ENCODE assay signal across 10 cellular contexts in genomic region chr9:87714819-87715218, GRCh38. TPM values are rescaled to one million over a fixed set of nuclear protein-coding genes. Genes with fewer than 3 reads are reported as not detected.
A peak's percentile ranks its signal among the peaks of the same experiment; 100 is the strongest.
DNase-seq lines count a peak whose midpoint lies in the region; ATAC-seq and TF ChIP-seq lines count a peak whose summit lies in the region.
"Had no signal": no experiment of that assay in that cellular context is flagged by ENCODE, and none has a peak within 500 bp of the region (broad histone marks: within the 10 kb centered on the region; RNA-seq: fewer than 3 reads in every experiment).

No MANE protein-coding gene starts in this region.

- TF ChIP-seq CTCF in coronary artery (IDR thresholded peaks at IDR 0.05) (no peak), mucosa of descending colon (IDR thresholded peaks at IDR 0.05) (no peak)

- H3K4me3 Mint-ChIP-seq in immature natural killer cell, result no peak overlapping the region

- peak; percentile 67 for DNase-seq in AG08395 (ENCODE audit: low spot score)
- peak; percentile 49 for DNase-seq in MG63
- no peak for DNase-seq in coronary artery (ENCODE audit: low spot score)
- peak in 1 of 3 donors; percentile 38 for DNase-seq in mucosa of descending colon
- no peak for DNase-seq in NAMALWA (ENCODE audit: low spot score)
- no peak for DNase-seq in occipital lobe (lab: John Stamatoyannopoulos, UW)
- DNase-seq in immature natural killer cell, result no peak
- DNase-seq: activated effector memory CD4-positive, alpha-beta T cell treated with Interleukin-2 at 50 U/mL for 16 hours had no signal

- no peaks in the 10 kb centered on the region for H3K4me1 Mint-ChIP-seq in immature natural killer cell

- no peaks in the 10 kb centered on the region for H3K9me3 Mint-ChIP-seq in immature natural killer cell

- peaks cover 3% of the 10 kb centered on the region for H3K36me3 ChIP-seq in MG63
- H3K36me3 ChIP-seq in mucosa of descending colon (ENCODE audit: low read depth), result no peaks in the 10 kb centered on the region
- H3K36me3 ChIP-seq: neutrophil had no signal

- H3K9me3 ChIP-seq in MG63, result no peaks in the 10 kb centered on the region
- no peaks in the 10 kb centered on the region for H3K9me3 ChIP-seq in mucosa of descending colon
- H3K9me3 ChIP-seq: neutrophil had no signal

- peaks cover 0 to 5% (median 0%) of the 10 kb centered on the region in 3 donors for H3K27me3 Mint-ChIP-seq in immature natural killer cell (ENCODE audit: low read depth in 3 of 3)

- ATAC-seq in mucosa of descending colon, result peak; percentile 29
- no peak for ATAC-seq in HG03354 (IDR thresholded peaks at IDR 0.05; ENCODE audit: poor library complexity, severe bottlenecking, unreplicated experiment)

- no peaks in the 10 kb centered on the region for H3K27me3 ChIP-seq in MG63
- H3K27me3 ChIP-seq: neutrophil had no signal

- intact Hi-C loops in mucosa of descending colon (cut with DNase I, micrococcal nuclease), result no loop called here

- H3K4me1 ChIP-seq in mucosa of descending colon (ENCODE audit: low read depth), result no peaks in the 10 kb centered on the region

- H3K4me3 ChIP-seq in MG63 (no peak overlapping the region), coronary artery (no peak overlapping the region), mucosa of descending colon (no peak overlapping the region)

- H3K36me3 Mint-ChIP-seq in immature natural killer cell, result no peaks in the 10 kb centered on the region

- H3K27ac Mint-ChIP-seq in immature natural killer cell, result no peak overlapping the region

- H3K27ac ChIP-seq in coronary artery, result peak overlapping the region; percentile 14 to 78
- H3K27ac ChIP-seq: neutrophil had no signal

RNA-seq across cellular contexts. Expression of gene CTSL, which starts 11.1 kb away (rescaled TPM):
- total RNA-seq in MG63 (2014; rRNA removed; shearing (Covaris generic); ENCODE audit: low replicate concordance), result 165 and 178 TPM in 2 replicates
- total RNA-seq in mucosa of descending colon (100 to 1,000 TPM in 1 of 3 donors, 10 to 100 TPM in 2; 60.1 to 139 (median 62.3) TPM), occipital lobe (40.4 TPM)
- polyA plus RNA-seq in immature natural killer cell, result under 1 TPM in 1 of 3 donors, not detected in 2; 0.49 TPM

Comparison
In these comparisons a context has a peak if more than half of its experiments do, and no peak if none do; other contexts are left out.
1. DNase-seq: peak in AG08395 (single experiment) and MG63 (single experiment); none in coronary artery (single experiment), NAMALWA (single experiment), occipital lobe (single experiment) and immature natural killer cell (0 of 3).